In the genomic region with DNA sequence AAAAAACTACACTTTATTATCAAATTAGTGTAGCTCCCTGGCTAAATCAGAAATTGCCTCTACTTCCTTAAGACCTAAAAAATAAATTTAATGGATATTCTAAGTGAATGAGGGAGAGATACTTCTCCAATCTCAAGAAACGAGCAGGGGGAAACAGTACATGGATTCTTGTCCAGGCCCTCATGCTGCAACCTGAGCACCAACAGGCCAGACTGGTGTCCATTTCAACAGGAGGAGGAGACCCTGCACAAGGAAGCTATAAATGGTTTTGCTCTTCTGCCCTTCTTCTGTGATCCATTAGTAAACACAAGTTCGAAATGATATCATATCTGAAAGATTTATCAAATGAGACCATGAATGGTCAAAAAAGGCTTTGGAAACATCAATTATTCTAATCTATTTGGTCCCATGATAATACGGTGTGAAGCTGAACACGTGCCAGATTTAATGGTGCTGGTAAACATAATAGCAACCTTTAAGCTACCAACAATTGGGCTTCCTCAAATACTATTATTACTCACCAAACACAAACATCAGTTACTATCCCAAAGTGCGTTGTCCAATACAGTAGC, we compare ENCODE assay signal across 11 cellular contexts.
DNase-seq lines count a peak whose midpoint lies in the region; ATAC-seq lines count a peak whose summit lies in the region.
"Had no signal": no experiment of that assay in that cellular context is flagged by ENCODE, and none has a peak within 500 bp of the region (broad histone marks: within the 10 kb centered on the region; RNA-seq: fewer than 3 reads in every experiment).

No MANE protein-coding gene starts in this region.

- H3K27me3 Mint-ChIP-seq in central memory CD8-positive, alpha-beta T cell = no peaks in the 10 kb centered on the region

- H3K14ac ChIP-seq in trophoblast cell (ENCODE audit: low read length) = no peak overlapping the region

- H3K79me2 ChIP-seq in trophoblast cell (ENCODE audit: control insufficient read depth, insufficient read depth, low read length, poor library complexity) = peaks cover 4% of the 10 kb centered on the region

- H3K27ac Mint-ChIP-seq in central memory CD8-positive, alpha-beta T cell (ENCODE audit: low read depth) = no peak overlapping the region
- no peak overlapping the region for H3K27ac Mint-ChIP-seq in activated naive CD4-positive, alpha-beta T cell treated with anti-CD3 and anti-CD28 coated beads, Interleukin-2, amount 50 U/mL, for 72 hours

- peak overlapping the region; percentile 6 for H3K27ac ChIP-seq in trophoblast cell (ENCODE audit: low read depth, low read length)
- H3K27ac ChIP-seq: uterus had no signal

- no peak overlapping the region for H4K12ac ChIP-seq in trophoblast cell (ENCODE audit: low read depth, low read length)

- no peak overlapping the region for H2BK5ac ChIP-seq in trophoblast cell (ENCODE audit: low read depth, low read length, poor library complexity)

- H3K36me3 Mint-ChIP-seq in central memory CD8-positive, alpha-beta T cell (ENCODE audit: insufficient read depth) = peaks cover 10% of the 10 kb centered on the region
- no peaks in the 10 kb centered on the region for H3K36me3 Mint-ChIP-seq in activated naive CD4-positive, alpha-beta T cell treated with anti-CD3 and anti-CD28 coated beads, Interleukin-2, amount 50 U/mL, for 72 hours

- H3K4me3 ChIP-seq in trophoblast cell (ENCODE audit: low read depth, low read length) = no peak overlapping the region

- no peak overlapping the region for H2BK120ac ChIP-seq in trophoblast cell (ENCODE audit: insufficient read depth, low read length, poor library complexity)

- H3K79me1 ChIP-seq in trophoblast cell (ENCODE audit: low read length) = peaks cover 12% of the 10 kb centered on the region

- H3K4me2 ChIP-seq in trophoblast cell (ENCODE audit: low read length) = peak overlapping the region; percentile 13

- peaks cover 2 to 4% of the 10 kb centered on the region in 2 experiments for H3K4me1 ChIP-seq in trophoblast cell (ENCODE audit: control insufficient read depth in 1 of 2, insufficient read depth in 2 of 2, low read length in 2 of 2)
- H3K4me1 ChIP-seq: uterus had no signal

- no peak overlapping the region for H4K8ac ChIP-seq in trophoblast cell (ENCODE audit: low read depth, low read length)

- H3K4ac ChIP-seq in trophoblast cell (ENCODE audit: low read depth, low read length) = peak overlapping the region; percentile 81

- no peak overlapping the region for H4K91ac ChIP-seq in trophoblast cell (ENCODE audit: low read depth, low read length)

- no peak overlapping the region for H2BK12ac ChIP-seq in trophoblast cell (ENCODE audit: low read length)

- no peak overlapping the region for H2AFZ ChIP-seq in trophoblast cell (ENCODE audit: insufficient read depth, low read length, poor library complexity)

- peaks cover 0 to 2% of the 10 kb centered on the region in 2 experiments for H3K36me3 ChIP-seq in trophoblast cell (ENCODE audit: control insufficient read depth in 1 of 2, insufficient read depth in 2 of 2, low read length in 2 of 2)
- H3K36me3 ChIP-seq: uterus had no signal

- H2AK5ac ChIP-seq in trophoblast cell (ENCODE audit: low read length) = no peak overlapping the region

- H3K9ac ChIP-seq in trophoblast cell (ENCODE audit: low read length) = no peak overlapping the region

- no peak for ATAC-seq in central memory CD8-positive, alpha-beta T cell (replicated peaks; ENCODE audit: extremely low read depth, poor library complexity, severe bottlenecking)
- ATAC-seq in activated naive CD4-positive, alpha-beta T cell treated with anti-CD3 and anti-CD28 coated beads, Interleukin-2, amount 50 U/mL, for 72 hours = no peak
- no peak for ATAC-seq in HG03442 (IDR thresholded peaks at IDR 0.05; ENCODE audit: unreplicated experiment)

- H3K4me3 Mint-ChIP-seq in central memory CD8-positive, alpha-beta T cell = peak overlapping the region; percentile 41

- peaks cover 44% of the 10 kb centered on the region for H3K4me1 Mint-ChIP-seq in central memory CD8-positive, alpha-beta T cell

- no peak overlapping the region for H3K18ac ChIP-seq in trophoblast cell (ENCODE audit: low read length)

- peak; percentile 51 for DNase-seq in NCI-H2107 treated with DMSO at 0.1 percent for 48 hours (lab: John Stamatoyannopoulos, UW; ENCODE audit: unreplicated experiment)
- no peak for DNase-seq in NCI-H2107 (lab: John Stamatoyannopoulos, UW)
- DNase-seq in NCI-H2227 treated with DMSO at 0.1 percent for 48 hours (lab: John Stamatoyannopoulos, UW) = peak; percentile 27
- no peak for DNase-seq in central memory CD8-positive, alpha-beta T cell (ENCODE audit: low spot score in 2 of 2)
- no peak for DNase-seq in trophoblast cell
- DNase-seq in NCI-H1694 (lab: John Stamatoyannopoulos, UW) = no peak
- no peak for DNase-seq in activated naive CD4-positive, alpha-beta T cell treated with anti-CD3 and anti-CD28 coated beads, Interleukin-2, amount 50 U/mL, for 72 hours (ENCODE audit: low spot score in 2 of 2)
- DNase-seq: activated CD4-positive, alpha-beta T cell treated with anti-CD3 and anti-CD28 coated beads, Interleukin-2, amount 50 U/mL, for 1 hour; NCI-H524 treated with DMSO at 0.1 percent for 48 hours; uterus had no signal

- H3K9me3 Mint-ChIP-seq in central memory CD8-positive, alpha-beta T cell = no peaks in the 10 kb centered on the region
- H3K9me3 Mint-ChIP-seq in activated naive CD4-positive, alpha-beta T cell treated with anti-CD3 and anti-CD28 coated beads, Interleukin-2, amount 50 U/mL, for 72 hours = peaks cover 0 to 3% of the 10 kb centered on the region in 2 donors

- H3K27me3 ChIP-seq in trophoblast cell (ENCODE audit: insufficient read depth, low read length) = no peaks in the 10 kb centered on the region
- H3K27me3 ChIP-seq: uterus had no signal

- no peak overlapping the region for H3K23ac ChIP-seq in trophoblast cell (ENCODE audit: low read length)

- no peaks in the 10 kb centered on the region for H3K9me3 ChIP-seq in trophoblast cell (ENCODE audit: insufficient read depth, low read depth, low read length)
- H3K9me3 ChIP-seq: uterus had no signal

- no CpG with 5 or more reads among the region's 5 CpGs for WGBS in trophoblast cell (ENCODE audit: extremely low coverage, insufficient coverage, insufficient read length)

Comparison
In these comparisons a context has a peak if more than half of its experiments do, and no peak if none do; other contexts are left out.
1. DNase-seq: peak in NCI-H2107 treated with DMSO at 0.1 percent for 48 hours (single experiment) and NCI-H2227 treated with DMSO at 0.1 percent for 48 hours (single experiment); none in NCI-H2107 (single experiment), central memory CD8-positive, alpha-beta T cell (0 of 2), trophoblast cell (0 of 2), NCI-H1694 (single experiment) and activated naive CD4-positive, alpha-beta T cell treated with anti-CD3 and anti-CD28 coated beads, Interleukin-2, amount 50 U/mL, for 72 hours (0 of 2).